Comparison of ENCODE assay signal across 6 cellular contexts in genomic region chr16:70149296-70149695, GRCh38. TPM values are rescaled to one million over a fixed set of nuclear protein-coding genes. Genes with fewer than 3 reads are reported as not detected.
DNase-seq lines count a peak whose midpoint lies in the region; ATAC-seq and TF ChIP-seq lines count a peak whose summit lies in the region.
"Not testable (repeated sequence)": the region's sequence is repeated elsewhere in the genome, so short reads cannot be mapped to it uniquely, and the experiment has no call there.
"Had no signal": no experiment of that assay in that cellular context is flagged by ENCODE, and none has a peak within 500 bp of the region (broad histone marks: within the 10 kb centered on the region; RNA-seq: fewer than 3 reads in every experiment).

No MANE protein-coding gene starts in this region.

- not testable (repeated sequence) for ATAC-seq in activated T-cell treated with anti-CD3 and anti-CD28 coated beads, Interleukin-2, amount 50 U/mL, for 72 hours (replicated peaks in 1 of 2); stimulated activated naive B cell treated with anti-CD40 and anti-IgM and Interleukin-4, amounts not matched to agents 10 μg/mL and 1 μg/mL and 100 μg/mL, for 72 hours (replicated peaks)

- not testable (repeated sequence) for H3K27me3 Mint-ChIP-seq in activated T-cell treated with anti-CD3 and anti-CD28 coated beads, Interleukin-2, amount 50 U/mL, for 72 hours (ENCODE audit: low read depth); endothelial cell (ENCODE audit: unreplicated experiment); stimulated activated naive B cell treated with anti-CD40 and anti-IgM and Interleukin-4, amounts not matched to agents 10 μg/mL and 1 μg/mL and 100 μg/mL, for 72 hours

- not testable (repeated sequence) for H3K9me3 Mint-ChIP-seq in activated T-cell treated with anti-CD3 and anti-CD28 coated beads, Interleukin-2, amount 50 U/mL, for 72 hours; endothelial cell (ENCODE audit: unreplicated experiment); stimulated activated naive B cell treated with anti-CD40 and anti-IgM and Interleukin-4, amounts not matched to agents 10 μg/mL and 1 μg/mL and 100 μg/mL, for 72 hours

- not testable (repeated sequence) for H3K4me3 Mint-ChIP-seq in activated T-cell treated with anti-CD3 and anti-CD28 coated beads, Interleukin-2, amount 50 U/mL, for 72 hours; stimulated activated naive B cell treated with anti-CD40 and anti-IgM and Interleukin-4, amounts not matched to agents 10 μg/mL and 1 μg/mL and 100 μg/mL, for 72 hours
- peak overlapping the region; percentile 50 for H3K4me3 Mint-ChIP-seq in endothelial cell (ENCODE audit: unreplicated experiment)

- not testable (repeated sequence) for TF ChIP-seq CTCF in endothelial cell (IDR thresholded peaks at IDR 0.05; ENCODE audit: unreplicated experiment)

- intact Hi-C loops in posterior vena cava (cut with DNase I): not testable (repeated sequence)

- peak overlapping the region; percentile 72 for H3K27ac Mint-ChIP-seq in activated T-cell treated with anti-CD3 and anti-CD28 coated beads, Interleukin-2, amount 50 U/mL, for 72 hours
- not testable (repeated sequence) for H3K27ac Mint-ChIP-seq in endothelial cell (ENCODE audit: unreplicated experiment)
- H3K27ac Mint-ChIP-seq in stimulated activated naive B cell treated with anti-CD40 and anti-IgM and Interleukin-4, amounts not matched to agents 10 μg/mL and 1 μg/mL and 100 μg/mL, for 72 hours: peak overlapping the region; percentile 51

- not testable (repeated sequence) for DNase-seq in activated T-cell treated with anti-CD3 and anti-CD28 coated beads, Interleukin-2, amount 50 U/mL, for 72 hours; endothelial cell (ENCODE audit: low spot score); stimulated activated naive B cell treated with anti-CD40 and anti-IgM and Interleukin-4, amounts not matched to agents 10 μg/mL and 1 μg/mL and 100 μg/mL, for 72 hours
- peak; percentile 88 for DNase-seq in mesenteric fat pad (ENCODE audit: low spot score)
- DNase-seq in posterior vena cava (ENCODE audit: low spot score): peak; percentile 52

- H3K4me1 Mint-ChIP-seq in activated T-cell treated with anti-CD3 and anti-CD28 coated beads, Interleukin-2, amount 50 U/mL, for 72 hours (ENCODE audit: low read depth); endothelial cell (ENCODE audit: unreplicated experiment); stimulated activated naive B cell treated with anti-CD40 and anti-IgM and Interleukin-4, amounts not matched to agents 10 μg/mL and 1 μg/mL and 100 μg/mL, for 72 hours: not testable (repeated sequence)

- H3K36me3 Mint-ChIP-seq in activated T-cell treated with anti-CD3 and anti-CD28 coated beads, Interleukin-2, amount 50 U/mL, for 72 hours (ENCODE audit: insufficient read depth in 2 of 2): peaks cover 2 to 33% of the 10 kb centered on the region in 2 donors
- H3K36me3 Mint-ChIP-seq in endothelial cell (ENCODE audit: low read depth, unreplicated experiment): peaks cover 53% of the 10 kb centered on the region
- H3K36me3 Mint-ChIP-seq in stimulated activated naive B cell treated with anti-CD40 and anti-IgM and Interleukin-4, amounts not matched to agents 10 μg/mL and 1 μg/mL and 100 μg/mL, for 72 hours: peaks cover 49% of the 10 kb centered on the region in 2 donors

RNA-seq across cellular contexts. Expression of gene CLEC18C, which starts 24.3 kb away (rescaled TPM):
- total RNA-seq in activated T-cell treated with anti-CD3 and anti-CD28 coated beads, Interleukin-2, amount 50 U/mL, for 72 hours: under 1 TPM; 0.35 to 0.84 TPM
- total RNA-seq in endothelial cell (ENCODE audit: unreplicated experiment) (1.0 TPM), mesenteric fat pad (not detected), posterior vena cava (under 1 TPM in 1 of 2 donors, not detected in 1; 0.28 TPM)
- total RNA-seq: CD4-positive, alpha-beta T cell had no signal

RNA-seq across cellular contexts. Expression of gene PDPR, which starts 35.2 kb away (rescaled TPM):
- 10 to 100 TPM; 27.7 to 33.6 TPM for total RNA-seq in activated T-cell treated with anti-CD3 and anti-CD28 coated beads, Interleukin-2, amount 50 U/mL, for 72 hours
- total RNA-seq in endothelial cell (ENCODE audit: unreplicated experiment) (43.4 TPM), mesenteric fat pad (33.5 TPM), posterior vena cava (10 to 100 TPM; 26.0 to 28.8 TPM)
